Comparison of ENCODE assay signal across 22 cellular contexts in the genomic region with DNA sequence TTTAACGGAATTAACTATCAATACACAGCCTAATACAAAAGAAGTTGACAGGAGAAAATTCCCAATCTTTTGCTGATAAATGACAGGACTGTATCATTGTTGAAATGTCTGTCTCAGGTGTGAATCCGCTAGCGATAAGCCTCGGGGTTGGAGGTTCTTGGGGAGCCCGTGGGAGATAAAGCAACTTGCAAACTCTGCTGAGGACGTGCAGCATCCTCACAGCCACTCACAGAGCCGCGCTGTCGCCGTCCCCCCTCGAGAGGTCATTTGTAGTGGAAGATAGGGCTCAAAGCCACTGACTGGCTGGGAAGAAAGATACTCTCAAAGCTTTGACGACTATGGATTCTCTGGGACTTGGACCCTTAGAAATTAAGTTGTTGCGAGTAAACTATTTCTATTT.
"Had no signal": no experiment of that assay in that cellular context is flagged by ENCODE, and none has a peak within 500 bp of the region (broad histone marks: within the 10 kb centered on the region; RNA-seq: fewer than 3 reads in every experiment).

No MANE protein-coding gene starts in this region.

- H3K4me3 ChIP-seq: coronary artery, esophagus muscularis mucosa, gastrocnemius medialis, heart right ventricle, left lung, mucosa of descending colon, ovary had no signal

- H3K27me3 Mint-ChIP-seq: naive thymus-derived CD8-positive, alpha-beta T cell; progenitor cell of endocrine pancreas had no signal

- H3K27ac Mint-ChIP-seq: progenitor cell of endocrine pancreas had no signal

- H3K4me3 Mint-ChIP-seq: naive thymus-derived CD8-positive, alpha-beta T cell had no signal

- H3K27me3 ChIP-seq: esophagus muscularis mucosa, gastrocnemius medialis, heart right ventricle, left lung, ovary had no signal

- H3K36me3 ChIP-seq: ovary had no signal

- FAIRE-seq: islet of Langerhans had no signal

- H3K9me3 Mint-ChIP-seq: naive thymus-derived CD8-positive, alpha-beta T cell had no signal

- DNase-seq: caudate nucleus; effector CD4-positive, alpha-beta T cell; gastrocnemius medialis; heart right ventricle; hypothalamus; mesendoderm; mucosa of descending colon; nucleus accumbens; right cardiac atrium; stimulated activated CD4-positive, alpha-beta T cell treated with anti-CD3 and anti-CD28 coated beads, Interleukin-15, amount 100 ng/mL, for 24 hours; stimulated activated CD4-positive, alpha-beta T cell treated with anti-CD3 and anti-CD28 coated beads, Interleukin-1b, Interleukin-23, amount 100 ng/mL, for 48 hours; stimulated activated CD4-positive, alpha-beta T cell treated with anti-CD3 and anti-CD28 coated beads, Interleukin-4, amount 100 ng/mL, for 24 hours; stimulated activated naive CD4-positive, alpha-beta T cell; trophoblast cell had no signal

- ATAC-seq: gastrocnemius medialis; heart right ventricle; left lung; mucosa of descending colon; naive thymus-derived CD8-positive, alpha-beta T cell; right cardiac atrium had no signal

- H3K27ac ChIP-seq: coronary artery, epithelial cell of prostate, esophagus muscularis mucosa, heart right ventricle, ovary had no signal

- H3K4me1 ChIP-seq: esophagus muscularis mucosa, gastrocnemius medialis had no signal

- H3K9me3 ChIP-seq: esophagus muscularis mucosa, gastrocnemius medialis, heart right ventricle, left lung, mucosa of descending colon, ovary had no signal
